8 cellular contexts compared by ENCODE assay signal in the genomic region with DNA sequence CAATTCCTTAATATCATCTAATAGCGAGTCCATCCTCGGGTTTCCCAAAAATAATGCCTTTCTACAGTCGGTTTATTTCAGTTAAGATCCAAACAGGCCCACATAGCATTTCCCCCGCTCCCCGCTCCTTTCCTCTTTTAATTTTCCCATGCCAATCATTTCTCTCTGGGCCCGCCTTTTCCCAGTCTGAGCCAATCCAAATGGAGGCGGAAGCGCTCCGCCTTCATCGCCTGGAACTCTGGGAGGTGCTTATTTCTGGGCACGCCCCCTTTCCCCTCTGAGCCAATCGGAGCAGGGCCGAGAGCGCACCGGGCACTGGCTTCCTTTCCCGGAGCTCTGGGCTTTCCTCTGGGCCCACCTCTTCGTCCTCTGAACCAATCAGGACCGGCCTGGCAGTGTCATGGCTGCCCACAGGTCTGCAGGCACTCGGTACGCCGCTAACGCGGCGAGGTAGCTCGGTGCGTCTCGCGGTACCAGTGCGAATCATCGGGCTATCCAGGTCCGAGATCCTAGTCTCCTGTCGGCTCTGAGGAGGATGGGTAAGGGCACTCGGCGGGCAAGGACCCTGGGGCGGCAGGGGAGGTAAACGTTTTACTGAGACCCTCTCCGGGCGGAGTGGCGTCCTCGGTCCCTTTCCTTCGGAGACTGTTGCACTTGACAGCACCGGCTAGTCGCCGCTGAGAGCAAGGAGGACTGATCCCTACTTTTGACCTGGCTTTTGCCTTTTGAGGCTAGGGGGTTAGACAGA. TPM values are rescaled to one million over a fixed set of nuclear protein-coding genes. Genes with fewer than 3 reads are reported as not detected.
A peak's percentile ranks its signal among the peaks of the same experiment; 100 is the strongest.
DNase-seq lines count a peak whose midpoint lies in the region; ATAC-seq, FAIRE-seq and TF ChIP-seq lines count a peak whose summit lies in the region.
"Not testable (repeated sequence)": the region's sequence is repeated elsewhere in the genome, so short reads cannot be mapped to it uniquely, and the experiment has no call there.

Gene TYW1, plus strand, starts transcription at position 390 of the 748 bp plus-strand sequence. Its CDS starts 146 bp downstream, at position 536.

- not testable (repeated sequence) for H3K4me1 ChIP-seq in colonic mucosa

- H3K36me3 ChIP-seq in colonic mucosa: not testable (repeated sequence)

- not testable (repeated sequence) for H3K9me3 ChIP-seq in colonic mucosa

- FAIRE-seq in GM19239 (lab: Jason Lieb, UNC): peak; percentile 97

- DNase-seq in Ammon's horn (ENCODE audit: low spot score): peak; percentile 99
- peak; percentile 34 for DNase-seq in GM19239 (ENCODE audit: insufficient read length, low spot score)
- DNase-seq in NCI-H526 (lab: John Stamatoyannopoulos, UW): peak; percentile 96 to 99
- DNase-seq in activated CD4-positive, alpha-beta T cell treated with anti-CD3 and anti-CD28 coated beads for 48 hours: peak; percentile 99
- peak; percentile 99 for DNase-seq in colonic mucosa
- peak; percentile 99 for DNase-seq in kidney tubule cell (ENCODE audit: low spot score)
- peak; percentile 82 to 98 (median 94) for DNase-seq in stimulated activated CD4-positive, alpha-beta T cell treated with anti-CD3 and anti-CD28 coated beads, Interleukin-1b, Interleukin-23, amount 100 ng/mL, for 24 hours (ENCODE audit: low read depth in 4 of 4, low spot score in 1 of 4)

- peak within 1 kb of the TSS; percentile 54 to 78 for H3K9ac ChIP-seq in colonic mucosa (ENCODE audit: low read depth in 2 of 2, low read length in 2 of 2)

- not testable (repeated sequence) for TF ChIP-seq CTCF in colonic mucosa (IDR thresholded peaks at IDR 0.05)

- not testable (repeated sequence) for H3K27me3 ChIP-seq in colonic mucosa

- ATAC-seq in HG03460 (IDR thresholded peaks at IDR 0.05; ENCODE audit: unreplicated experiment): peak; percentile 82

- peak within 1 kb of the TSS; percentile 53 for H3K4me3 ChIP-seq in colonic mucosa

- H3K27ac ChIP-seq in colonic mucosa: peak within 1 kb of the TSS; percentile 86

- intact Hi-C loops in colonic mucosa (cut with DNase I): loop anchor here (10.0 kb wide), 2 partner anchors 52 to 152 kb away; no protein-coding TSS in a partner anchor

RNA-seq across cellular contexts. Expression of gene TYW1, which starts in this region (rescaled TPM):
- total RNA-seq in colonic mucosa: 10 to 100 TPM; 15.5 to 16.2 TPM

Comparison
In these comparisons a context has a peak if more than half of its experiments do, and no peak if none do; other contexts are left out.
1. Peak in every context shown above with its lines: DNase-seq, ATAC-seq, H3K4me3 ChIP-seq and H3K27ac ChIP-seq.
2. DNase-seq: peak in every context shown above with its lines; median percentile 99 in Ammon's horn; 99 in activated CD4-positive, alpha-beta T cell treated with anti-CD3 and anti-CD28 coated beads for 48 hours; 99 in colonic mucosa; 99 in kidney tubule cell; 98 in NCI-H526; 94 in stimulated activated CD4-positive, alpha-beta T cell treated with anti-CD3 and anti-CD28 coated beads, Interleukin-1b, Interleukin-23, amount 100 ng/mL, for 24 hours; 34 in GM19239.